8 cellular contexts compared by ENCODE assay signal in genomic region chr11:27472398-27473016, GRCh38. TPM values are rescaled to one million over a fixed set of nuclear protein-coding genes. Genes with fewer than 3 reads are reported as not detected.
DNase-seq lines count a peak whose midpoint lies in the region; ATAC-seq and TF ChIP-seq lines count a peak whose summit lies in the region.

LGR4 (minus strand) TSS chr11:27472790; CDS start chr11:27472302, 488 bp downstream.

- no peak within 1 kb of the TSS for H4K8ac ChIP-seq in mesendoderm (ENCODE audit: low read depth, low read length)

- H3K9me3 ChIP-seq in endodermal cell (ENCODE audit: control insufficient read depth, low read length), result no peaks in the 10 kb centered on the region

- H3K4ac ChIP-seq in mesendoderm (ENCODE audit: low read depth, low read length), result peak within 1 kb of the TSS; percentile 85

- TF ChIP-seq CTCF in CD14-positive monocyte (IDR thresholded peaks at IDR 0.05) (no peak), endodermal cell (conservative IDR thresholded peaks at IDR 0.05) (no peak)

- DNase-seq in CD14-positive monocyte (ENCODE audit: low spot score) (peak; percentile 73), HPDE6-E6E7 (ENCODE audit: extremely low spot score) (peak; percentile 78), NOMO-1 treated with dmso at 0.1 percent for 144 hours (lab: John Stamatoyannopoulos, UW; ENCODE audit: unreplicated experiment) (peak; percentile 79), endodermal cell (peak; percentile 99), mesendoderm (peak; percentile 100)
- DNase-seq in activated CD8-positive, alpha-beta memory T cell treated with anti-CD3 and anti-CD28 coated beads, Interleukin-2, amount 50 U/mL, for 4 hours, result peak; percentile 64
- DNase-seq in stimulated activated CD8-positive, alpha-beta memory T cell treated with anti-CD3 and anti-CD28 coated beads, Interleukin-12 subunit alpha, Interleukin-12 subunit beta, amount 100 ng/mL, for 24 hours (ENCODE audit: extremely low read depth), result peak; percentile 17

- 0 to 1% methylated on average over 21 to 55 of the region's 57 CpGs for WGBS in endodermal cell (ENCODE audit: insufficient coverage in 1 of 2, insufficient read length in 1 of 2), 2 experiments
- WGBS in mesendoderm (ENCODE audit: extremely low coverage, insufficient coverage, low lambda C conversion rate), result no CpG with 5 or more reads among the region's 57 CpGs

- intact Hi-C loops in CD14-positive monocyte (cut with micrococcal nuclease), result loop anchor here in 1 of 2 donors (5.0 kb wide), 1 partner anchor 35 kb away; the partner anchor contains the start of gene LIN7C

- peaks cover 9% of the 10 kb centered on the region for H3K4me1 ChIP-seq in endodermal cell (ENCODE audit: control insufficient read depth, insufficient read depth, low read length)
- H3K4me1 ChIP-seq in mesendoderm (ENCODE audit: control insufficient read depth, low read depth, low read length), result peaks cover 4% of the 10 kb centered on the region

- peak within 1 kb of the TSS; percentile 77 for H3K9ac ChIP-seq in endodermal cell (ENCODE audit: extremely low read depth, low read length, poor library complexity, severe bottlenecking)
- H3K9ac ChIP-seq in mesendoderm (ENCODE audit: low read length), result peak within 1 kb of the TSS; percentile 88

- peak within 1 kb of the TSS; percentile 72 for H3K18ac ChIP-seq in mesendoderm (ENCODE audit: low read length)

- H3K27ac Mint-ChIP-seq in CD14-positive monocyte (peak within 1 kb of the TSS in 6 of 7 donors; percentile 30 to 84 (median 68)), endodermal cell (peak within 1 kb of the TSS; percentile 99)

- peak within 1 kb of the TSS; percentile 57 for H3K27ac ChIP-seq in endodermal cell (ENCODE audit: low read depth, low read length)
- H3K27ac ChIP-seq in mesendoderm (ENCODE audit: low read depth, low read length), result peak within 1 kb of the TSS; percentile 95

- peaks cover 33% of the 10 kb centered on the region for H3K79me2 ChIP-seq in mesendoderm (ENCODE audit: control insufficient read depth, insufficient read depth, low read length)

- H3K4me1 Mint-ChIP-seq in CD14-positive monocyte (peaks cover 46% of the 10 kb centered on the region), endodermal cell (peaks cover 38% of the 10 kb centered on the region)

- H3K36me3 ChIP-seq in endodermal cell (ENCODE audit: control insufficient read depth, insufficient read depth, low read length) (no peaks in the 10 kb centered on the region), mesendoderm (ENCODE audit: control insufficient read depth, insufficient read depth, low read length) (no peaks in the 10 kb centered on the region)

- H2BK120ac ChIP-seq in mesendoderm (ENCODE audit: low read depth, low read length), result peak within 1 kb of the TSS; percentile 47

- H3K4me3 ChIP-seq in endodermal cell (ENCODE audit: low read length) (peak within 1 kb of the TSS; percentile 89), mesendoderm (ENCODE audit: low read length) (peak within 1 kb of the TSS; percentile 71)

- H3K27me3 Mint-ChIP-seq in CD14-positive monocyte (ENCODE audit: low read depth in 3 of 3), result peaks cover 28 to 33% (median 30%) of the 10 kb centered on the region in 3 donors
- no peaks in the 10 kb centered on the region for H3K27me3 Mint-ChIP-seq in endodermal cell (ENCODE audit: insufficient read depth)

- H3K4me3 Mint-ChIP-seq in CD14-positive monocyte (peak within 1 kb of the TSS; percentile 95 to 98), endodermal cell (peak within 1 kb of the TSS; percentile 73)

- no peak within 1 kb of the TSS for H2BK15ac ChIP-seq in mesendoderm (replicated peaks; ENCODE audit: low read depth)

- ATAC-seq in GM19468 (IDR thresholded peaks at IDR 0.05; ENCODE audit: extremely low read depth, unreplicated experiment), result peak; percentile 84

- H3K27me3 ChIP-seq in endodermal cell (ENCODE audit: control insufficient read depth, insufficient read depth, low read length, poor library complexity, severe bottlenecking), result no peaks in the 10 kb centered on the region
- H3K27me3 ChIP-seq in mesendoderm (ENCODE audit: insufficient read depth, low read length, poor library complexity), result no peaks in the 10 kb centered on the region

- peak within 1 kb of the TSS; percentile 92 for H3K56ac ChIP-seq in mesendoderm (ENCODE audit: low read length)

- peak within 1 kb of the TSS; percentile 19 for H3K23ac ChIP-seq in mesendoderm (ENCODE audit: low read length)

- peak within 1 kb of the TSS; percentile 63 for H3K4me2 ChIP-seq in mesendoderm (ENCODE audit: low read length)

- peaks cover 0 to 4% of the 10 kb centered on the region in 2 donors for H3K36me3 Mint-ChIP-seq in CD14-positive monocyte
- peaks cover 2% of the 10 kb centered on the region for H3K36me3 Mint-ChIP-seq in endodermal cell (ENCODE audit: low read depth)

- no peak within 1 kb of the TSS for H4K5ac ChIP-seq in mesendoderm (ENCODE audit: low read length)

- H3K9me3 Mint-ChIP-seq in CD14-positive monocyte (peaks cover 0 to 6% (median 0%) of the 10 kb centered on the region in 7 donors), endodermal cell (no peaks in the 10 kb centered on the region)

- H2BK5ac ChIP-seq in mesendoderm (ENCODE audit: low read length), result peak within 1 kb of the TSS; percentile 48

- peaks cover 13% of the 10 kb centered on the region for H3K79me1 ChIP-seq in mesendoderm (ENCODE audit: low read length)

- no peak within 1 kb of the TSS for H2AK5ac ChIP-seq in mesendoderm (ENCODE audit: low read length)

RNA-seq across cellular contexts. Expression of gene LGR4, which starts in this region (rescaled TPM):
- polyA plus RNA-seq in CD14-positive monocyte, result under 1 TPM; 0.72 to 0.92 TPM
- total RNA-seq in endodermal cell, result 10 to 100 TPM; 73.7 to 75.6 TPM
- polyA plus RNA-seq in endodermal cell (2013, experiment 1 of 2), result 58.3 TPM
- 53.9 TPM for polyA plus RNA-seq in endodermal cell (2013, experiment 2 of 2)
- polyA plus RNA-seq in mesendoderm (2013, experiment 1 of 2), result 13.6 TPM
- 15.2 TPM for polyA plus RNA-seq in mesendoderm (2013, experiment 2 of 2)

Comparison
In these comparisons a context has a peak if more than half of its experiments do, and no peak if none do; other contexts are left out.
1. Peak in every context shown above with its lines: DNase-seq, ATAC-seq, H3K4me3 ChIP-seq and H3K27ac ChIP-seq.
2. Peak in DNase-seq in CD14-positive monocyte; RNA of the gene not detected or under 1 TPM.
3. DNase-seq: peak in every context shown above with its lines; median percentile 100 in mesendoderm; 99 in endodermal cell; 79 in NOMO-1 treated with dmso at 0.1 percent for 144 hours; 78 in HPDE6-E6E7; 73 in CD14-positive monocyte; 64 in activated CD8-positive, alpha-beta memory T cell treated with anti-CD3 and anti-CD28 coated beads, Interleukin-2, amount 50 U/mL, for 4 hours; 17 in stimulated activated CD8-positive, alpha-beta memory T cell treated with anti-CD3 and anti-CD28 coated beads, Interleukin-12 subunit alpha, Interleukin-12 subunit beta, amount 100 ng/mL, for 24 hours.